2 cellular contexts compared by ENCODE assay signal in genomic region chr9:136203406-136204085, GRCh38.
TF ChIP-seq lines count a peak whose summit lies in the region.

No MANE protein-coding gene starts in this region.

TF ChIP-seq in SK-N-SH, 30 proteins besides CTCF, POLR2A, EP300 and RAD21 (continued from another document):
- TF ChIP-seq PBX3 (IDR thresholded peaks at IDR 0.05) (no peak), TEAD4 (IDR thresholded peaks at IDR 0.05; ENCODE audit: borderline replicate concordance, insufficient read depth) (no peak), TAF1 (IDR thresholded peaks at IDR 0.05; ENCODE audit: borderline replicate concordance, low read depth, low read length) (no peak), MAX (IDR thresholded peaks at IDR 0.05; ENCODE audit: low read depth) (no peak), RXRA (IDR thresholded peaks at IDR 0.05; ENCODE audit: borderline replicate concordance, low read depth) (no peak), GATA2 (CRISPR knock-in tag; IDR thresholded peaks at IDR 0.05) (no peak)

TF ChIP-seq in SK-N-SH treated with all-trans-retinoic acid at 6 μM for 48 hours, 23 proteins besides CTCF, POLR2A, EP300 and RAD21 (continued from another document):
- TF ChIP-seq POU6F1 (CRISPR knock-in tag; IDR thresholded peaks at IDR 0.05; ENCODE audit: borderline replicate concordance, low read depth) (no peak), GLIS3 (CRISPR knock-in tag; IDR thresholded peaks at IDR 0.05) (no peak), PPARA (CRISPR knock-in tag; IDR thresholded peaks at IDR 0.05; ENCODE audit: borderline replicate concordance) (no peak), ARNTL (CRISPR knock-in tag; IDR thresholded peaks at IDR 0.05; ENCODE audit: borderline replicate concordance, low read depth) (no peak), ZFP30 (CRISPR knock-in tag; IDR thresholded peaks at IDR 0.05) (no peak), ESRRG (CRISPR knock-in tag; IDR thresholded peaks at IDR 0.05) (no peak), ISL1 (CRISPR knock-in tag; IDR thresholded peaks at IDR 0.05) (no peak), TOX (CRISPR knock-in tag; IDR thresholded peaks at IDR 0.05; ENCODE audit: borderline replicate concordance) (no peak), ZNF70 (CRISPR knock-in tag; IDR thresholded peaks at IDR 0.05) (no peak), ZFP3 (CRISPR knock-in tag; IDR thresholded peaks at IDR 0.05) (no peak), ZC3H10 (CRISPR knock-in tag; IDR thresholded peaks at IDR 0.05) (no peak), TCF4 (CRISPR knock-in tag; IDR thresholded peaks at IDR 0.05; ENCODE audit: borderline replicate concordance) (no peak)
- TF ChIP-seq, protein P1, sequence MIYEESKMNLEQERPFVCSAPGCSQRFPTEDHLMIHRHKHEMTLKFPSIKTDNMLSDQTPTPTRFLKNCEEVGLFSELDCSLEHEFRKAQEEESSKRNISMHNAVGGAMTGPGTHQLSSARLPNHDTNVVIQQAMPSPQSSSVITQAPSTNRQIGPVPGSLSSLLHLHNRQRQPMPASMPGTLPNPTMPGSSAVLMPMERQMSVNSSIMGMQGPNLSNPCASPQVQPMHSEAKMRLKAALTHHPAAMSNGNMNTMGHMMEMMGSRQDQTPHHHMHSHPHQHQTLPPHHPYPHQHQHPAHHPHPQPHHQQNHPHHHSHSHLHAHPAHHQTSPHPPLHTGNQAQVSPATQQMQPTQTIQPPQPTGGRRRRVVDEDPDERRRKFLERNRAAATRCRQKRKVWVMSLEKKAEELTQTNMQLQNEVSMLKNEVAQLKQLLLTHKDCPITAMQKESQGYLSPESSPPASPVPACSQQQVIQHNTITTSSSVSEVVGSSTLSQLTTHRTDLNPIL (CRISPR knock-in tag; IDR thresholded peaks at IDR 0.05; ENCODE audit: low read depth) = no peak
